ENCODE assay signal across 8 cellular contexts in the genomic region with DNA sequence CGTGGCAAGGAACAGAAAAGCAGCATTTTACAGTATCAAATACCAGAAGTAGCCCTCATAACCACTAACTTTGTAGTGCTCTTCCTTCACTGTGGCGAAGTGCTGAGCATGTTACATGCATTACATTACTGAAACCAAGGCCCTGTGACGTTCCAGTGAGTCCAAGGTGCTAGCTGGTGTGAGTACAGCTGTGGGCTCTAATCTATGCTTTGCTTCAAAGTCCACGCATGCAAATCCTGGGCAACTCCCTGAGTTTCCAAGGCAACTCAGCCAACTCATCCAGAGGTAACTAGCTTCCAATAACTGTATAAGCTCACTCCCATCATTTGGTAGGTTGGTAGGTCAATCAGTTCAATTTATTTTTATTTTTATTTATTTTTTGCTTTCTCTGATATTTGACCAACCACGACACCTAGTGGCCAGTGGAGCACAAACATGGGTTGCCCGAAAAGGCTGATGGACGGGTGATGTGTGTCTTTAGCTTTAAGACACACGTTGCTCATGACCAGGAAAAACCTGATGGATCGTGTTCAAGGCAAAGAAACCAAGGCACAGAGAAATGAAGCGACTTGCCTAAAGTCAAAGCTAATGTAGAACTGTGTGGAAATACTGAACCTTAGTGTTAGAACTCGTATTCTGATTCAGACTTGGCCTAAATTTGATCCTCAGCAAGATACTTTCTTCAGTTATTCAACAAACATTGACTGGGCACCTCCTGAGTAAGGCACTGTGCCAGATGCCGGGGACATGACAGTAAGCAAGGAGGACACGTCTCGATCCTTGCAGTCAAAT.
DNase-seq lines count a peak whose midpoint lies in the region; ATAC-seq and TF ChIP-seq lines count a peak whose summit lies in the region.

No MANE protein-coding gene starts in this region.

- intact Hi-C loops in Caco-2 (cut with micrococcal nuclease; ENCODE audit: unreplicated experiment) = loop anchor here (1.0 kb wide), 5 partner anchors 11 to 225 kb away; no protein-coding TSS in a partner anchor
- intact Hi-C loops in testis (cut with DNase I; ENCODE audit: low total_unique reads) = loop anchor here (5.0 to 10.0 kb wide), 2 partner anchors 228 to 355 kb away; no protein-coding TSS in a partner anchor

- no peaks in the 10 kb centered on the region for H3K27me3 ChIP-seq in Caco-2 (replicated peaks; ENCODE audit: control insufficient read depth, insufficient read depth, low read length)
- H3K27me3 ChIP-seq in testis = no peaks in the 10 kb centered on the region

- no TSS peak for BruUV-seq in Caco-2 (replicated peaks; lab: Mats Ljungman, UMichigan)

- ATAC-seq in GM19438 (IDR thresholded peaks at IDR 0.05; ENCODE audit: low read depth, unreplicated experiment) (peak; percentile 100), HG03457 (IDR thresholded peaks at IDR 0.05; ENCODE audit: unreplicated experiment) (peak; percentile 99), naive B cell (ENCODE audit: low read depth in 2 of 2) (peak; percentile 46 to 48)

- POLR2A ChIA-PET in Caco-2 (lab: Charles Lee) = interaction anchor here (0.6 to 1.5 kb wide), 5 partner anchors 74 to 228 kb away, joined by 3 to 11 read pairs (median 6); a partner anchor contains a TSS

- CTCF ChIA-PET in Caco-2 (lab: Charles Lee) = interaction anchor here (0.6 to 2.2 kb wide), 18 partner anchors 10 to 329 kb away, joined by 3 to 30 read pairs (median 4); no protein-coding TSS in a partner anchor

- 35 to 49% methylated on average over 14 of the region's 14 CpGs for WGBS in testis, 2 donors

- H3K36me3 Mint-ChIP-seq in Caco-2 (ENCODE audit: insufficient read depth, unreplicated experiment) = no peaks in the 10 kb centered on the region
- H3K36me3 Mint-ChIP-seq in naive B cell = no peaks in the 10 kb centered on the region

- H3K4me1 ChIP-seq in Caco-2 = peaks cover 30% of the 10 kb centered on the region
- peaks cover 5% of the 10 kb centered on the region for H3K4me1 ChIP-seq in testis

- H3K27ac Mint-ChIP-seq in Caco-2 (ENCODE audit: unreplicated experiment) (peak overlapping the region; percentile 86), naive B cell (peak overlapping the region in 2 of 6 donors; percentile 62 to 70)

- peak overlapping the region in 1 of 2 donors; percentile 7 for H3K27ac ChIP-seq in testis

- TF ChIP-seq CTCF in Caco-2 (IDR thresholded peaks at IDR 0.05; ENCODE audit: insufficient read depth in 1 of 2, low read depth in 1 of 2, low read length in 1 of 2, severe bottlenecking in 1 of 2, unreplicated experiment in 1 of 2) = peak; percentile 55 to 72
- TF ChIP-seq CTCF in testis (IDR thresholded peaks at IDR 0.05) = peak; percentile 72 to 88 (median 83)

- H3K4me1 Mint-ChIP-seq in Caco-2 (ENCODE audit: low read depth, unreplicated experiment) (peaks cover 7% of the 10 kb centered on the region), naive B cell (peaks cover 0 to 3% (median 3%) of the 10 kb centered on the region in 3 donors)

- TF ChIP-seq POLR2A in erythroblast (IDR thresholded peaks at IDR 0.05; ENCODE audit: low read length) = no peak
- no peak for TF ChIP-seq POLR2A in testis (IDR thresholded peaks at IDR 0.05)

- no peak overlapping the region for H3K4me3 ChIP-seq in Caco-2 (ENCODE audit: low read depth, low read length)
- H3K4me3 ChIP-seq in testis = no peak overlapping the region

- no peaks in the 10 kb centered on the region for H3K9me3 ChIP-seq in Caco-2
- H3K9me3 ChIP-seq in testis = no peaks in the 10 kb centered on the region

- peak; percentile 74 to 88 for DNase-seq in Caco-2
- DNase-seq in NCI-H82 treated with DMSO at 0.1 percent for 48 hours (lab: John Stamatoyannopoulos, UW; ENCODE audit: unreplicated experiment) = peak; percentile 26
- DNase-seq in activated CD8-positive, alpha-beta memory T cell treated with anti-CD3 and anti-CD28 coated beads, Interleukin-2, amount 50 U/mL, for 4 hours = peak; percentile 65
- DNase-seq in erythroblast (lab: John Stamatoyannopoulos, UW) = peak; percentile 75 to 89
- DNase-seq in naive B cell = peak; percentile 38
- DNase-seq in testis = peak; percentile 68

- H3K9me3 Mint-ChIP-seq in Caco-2 (ENCODE audit: unreplicated experiment) (no peaks in the 10 kb centered on the region), naive B cell (no peaks in the 10 kb centered on the region)

- H3K4me3 Mint-ChIP-seq in Caco-2 (ENCODE audit: unreplicated experiment) (no peak overlapping the region), naive B cell (no peak overlapping the region)

- H3K27me3 Mint-ChIP-seq in Caco-2 (ENCODE audit: insufficient read depth, unreplicated experiment) (no peaks in the 10 kb centered on the region), naive B cell (peaks cover 18 to 48% (median 27%) of the 10 kb centered on the region in 3 donors)

- no peaks in the 10 kb centered on the region for H3K36me3 ChIP-seq in Caco-2 (ENCODE audit: control insufficient read depth, insufficient read depth, low read length)
- H3K36me3 ChIP-seq in testis (ENCODE audit: low read depth, missing control alignments) = no peaks in the 10 kb centered on the region

Comparison
In these comparisons a context has a peak if more than half of its experiments do, and no peak if none do; other contexts are left out.
1. DNase-seq: peak in every context shown above with its lines; median percentile 82 in erythroblast; 81 in Caco-2; 68 in testis; 65 in activated CD8-positive, alpha-beta memory T cell treated with anti-CD3 and anti-CD28 coated beads, Interleukin-2, amount 50 U/mL, for 4 hours; 38 in naive B cell; 26 in NCI-H82 treated with DMSO at 0.1 percent for 48 hours.
2. ATAC-seq: peak in every context shown above with its lines; median percentile 100 in GM19438; 99 in HG03457; 47 in naive B cell.